ENCODE assay signal across 8 cellular contexts in the genomic region with DNA sequence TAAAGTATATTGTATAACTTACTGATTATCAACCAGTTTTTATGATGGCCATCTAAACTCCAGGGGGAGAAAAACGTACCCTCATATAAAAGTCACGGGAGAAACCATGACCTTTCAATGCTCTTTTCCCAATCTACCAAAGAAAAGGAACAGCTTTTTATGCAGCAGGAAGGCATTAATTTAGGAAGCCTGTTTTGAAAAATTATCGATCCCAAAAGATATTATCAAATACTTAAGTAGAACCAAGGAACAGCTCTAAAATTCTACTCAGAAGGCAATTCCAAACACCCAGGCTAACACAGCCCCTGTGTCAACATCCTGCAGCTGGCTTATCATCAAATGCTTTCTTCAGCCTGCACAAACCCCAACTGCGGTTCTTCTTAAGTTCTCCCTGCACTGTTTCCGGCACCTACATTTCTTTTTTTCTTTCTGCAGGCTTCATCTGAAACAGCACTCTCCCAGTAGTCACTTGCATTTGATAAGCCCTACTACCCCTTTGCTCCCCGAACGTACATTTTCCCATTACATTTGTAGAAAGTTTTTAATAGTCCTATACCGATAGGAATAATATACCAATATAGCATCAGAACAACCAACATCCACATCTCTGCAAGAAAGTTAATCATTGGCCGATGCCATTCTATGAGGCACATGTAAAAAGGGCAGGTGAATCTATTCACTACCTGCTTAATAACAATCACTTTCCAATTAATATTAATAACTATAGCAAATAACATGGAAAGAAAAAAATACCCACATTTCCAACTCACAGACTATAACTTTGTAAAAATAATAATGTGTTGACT. TPM values are rescaled to one million over a fixed set of nuclear protein-coding genes. Genes with fewer than 3 reads are reported as not detected.
DNase-seq lines count a peak whose midpoint lies in the region; ATAC-seq and TF ChIP-seq lines count a peak whose summit lies in the region.

No MANE protein-coding gene starts in this region.

- H3K4me3 ChIP-seq in OCI-LY7 (ENCODE audit: low read depth, low read length, poor library complexity, severe bottlenecking), result no peak overlapping the region
- no peak overlapping the region for H3K4me3 ChIP-seq in choroid plexus epithelial cell (ENCODE audit: low read depth, low read length)
- H3K4me3 ChIP-seq in esophagus squamous epithelium, result no peak overlapping the region

- intact Hi-C loops in OCI-LY7 (cut with micrococcal nuclease; ENCODE audit: unreplicated experiment) (no loop called here), esophagus squamous epithelium (cut with DNase I) (no loop called here)

- no peak overlapping the region for H3K4me2 ChIP-seq in OCI-LY7 (ENCODE audit: low read length)

- H3K36me3 ChIP-seq in OCI-LY7 (ENCODE audit: insufficient read depth, low read length) (no peaks in the 10 kb centered on the region), esophagus squamous epithelium (no peaks in the 10 kb centered on the region)

- no peaks in the 10 kb centered on the region for H3K9me2 ChIP-seq in OCI-LY7 (ENCODE audit: insufficient read depth, low read length)

- H3K79me2 ChIP-seq in OCI-LY7 (ENCODE audit: insufficient read depth, low read depth, low read length), result peaks cover 21% of the 10 kb centered on the region; the same call in 1 of the 2 replicates

- H3K27ac Mint-ChIP-seq in type B pancreatic cell, result no peak overlapping the region

- no peaks in the 10 kb centered on the region for H3K9me3 Mint-ChIP-seq in type B pancreatic cell

- H3K9me3 ChIP-seq in OCI-LY7 (ENCODE audit: low read length) (no peaks in the 10 kb centered on the region), esophagus squamous epithelium (no peaks in the 10 kb centered on the region)

- H3K4me1 Mint-ChIP-seq in type B pancreatic cell (ENCODE audit: unreplicated experiment), result peaks cover 16% of the 10 kb centered on the region

- no peaks in the 10 kb centered on the region for H3K27me3 Mint-ChIP-seq in type B pancreatic cell

- H3K4me3 Mint-ChIP-seq in type B pancreatic cell, result peak overlapping the region; percentile 22

- H3K27me3 ChIP-seq in esophagus squamous epithelium, result no peaks in the 10 kb centered on the region

- no peaks in the 10 kb centered on the region for H3K36me3 Mint-ChIP-seq in type B pancreatic cell

- WGBS in esophagus squamous epithelium, 2 donors, result 56 to 62% methylated on average over 9 of the region's 9 CpGs

- H3K27ac ChIP-seq in OCI-LY7 (ENCODE audit: low read depth, low read length, poor library complexity, severe bottlenecking) (no peak overlapping the region), esophagus squamous epithelium (peak overlapping the region in 1 of 4 donors; percentile 9)

- ATAC-seq in GM18870 (IDR thresholded peaks at IDR 0.05; ENCODE audit: unreplicated experiment) (peak; percentile 78), HG02642 (IDR thresholded peaks at IDR 0.05; ENCODE audit: poor library complexity, unreplicated experiment) (peak; percentile 82)

- DNase-seq in OCI-LY7 (ENCODE audit: low spot score), result peak; percentile 5
- DNase-seq in choroid plexus epithelial cell (ENCODE audit: low read depth), result peak; percentile 81
- DNase-seq in type B pancreatic cell (ENCODE audit: extremely low spot score, unreplicated experiment), result no peak
- DNase-seq in pons (ENCODE audit: low spot score), result no peak
- no peak for DNase-seq in esophagus squamous epithelium (lab: John Stamatoyannopoulos, UW)
- no peak for DNase-seq in NCI-H82 treated with DMSO at 0.1 percent for 48 hours (lab: John Stamatoyannopoulos, UW; ENCODE audit: unreplicated experiment)

- CTCF ChIA-PET in OCI-LY7 (lab: Charles Lee; ENCODE audit: unreplicated experiment), result no interaction called here

- no peaks in the 10 kb centered on the region for H3K4me1 ChIP-seq in OCI-LY7 (ENCODE audit: insufficient read depth, low read length, poor library complexity, severe bottlenecking)
- H3K4me1 ChIP-seq in esophagus squamous epithelium, result peaks cover 0 to 33% (median 3%) of the 10 kb centered on the region in 3 donors

- H4K20me1 ChIP-seq in OCI-LY7 (ENCODE audit: insufficient read depth, low read length), result peaks cover 38% of the 10 kb centered on the region

- TF ChIP-seq CTCF in OCI-LY7 (conservative IDR thresholded peaks at IDR 0.05; ENCODE audit: low read length) (no peak), choroid plexus epithelial cell (conservative IDR thresholded peaks at IDR 0.05; ENCODE audit: low read depth, low read length) (no peak), type B pancreatic cell (conservative IDR thresholded peaks at IDR 0.05) (no peak), esophagus squamous epithelium (IDR thresholded peaks at IDR 0.05) (no peak)

- peak in 1 of 4 donors; percentile 10 for TF ChIP-seq POLR2A in esophagus squamous epithelium (IDR thresholded peaks at IDR 0.05)

- POLR2A ChIA-PET in OCI-LY7 (lab: Charles Lee), result interaction anchor here (0.5 kb wide), 1 partner anchor 17 kb away, joined by 3 read pairs; no protein-coding TSS in a partner anchor

- BruUV-seq in OCI-LY7 (replicated peaks; lab: Mats Ljungman, UMichigan), result no TSS peak

- no peak overlapping the region for H2AFZ ChIP-seq in OCI-LY7 (ENCODE audit: low read length)

RNA-seq across cellular contexts. Expression of a gene that starts 47.9 kb away (rescaled TPM):
- 32.5 and 37.9 TPM in 2 replicates for total RNA-seq in OCI-LY7 (2014; rRNA removed; shearing (Covaris generic))
- 42.6 and 43.3 TPM in 2 replicates for total RNA-seq in OCI-LY7 (2022)
- total RNA-seq in type B pancreatic cell (ENCODE audit: low replicate concordance), result 15.7 and 26.3 TPM in 2 replicates
- 10 to 100 TPM in 1 of 4 donors, 1 to 10 TPM in 3; 3.1 to 19.1 (median 7.6) TPM for total RNA-seq in esophagus squamous epithelium

Comparison
In these comparisons a context has a peak if more than half of its experiments do, and no peak if none do; other contexts are left out.
1. DNase-seq: peak in OCI-LY7 (single experiment) and choroid plexus epithelial cell (single experiment); none in type B pancreatic cell (single experiment), pons (single experiment), esophagus squamous epithelium (single experiment) and NCI-H82 treated with DMSO at 0.1 percent for 48 hours (single experiment).